ENCODE assay signal across 1 cellular context in the genomic region with DNA sequence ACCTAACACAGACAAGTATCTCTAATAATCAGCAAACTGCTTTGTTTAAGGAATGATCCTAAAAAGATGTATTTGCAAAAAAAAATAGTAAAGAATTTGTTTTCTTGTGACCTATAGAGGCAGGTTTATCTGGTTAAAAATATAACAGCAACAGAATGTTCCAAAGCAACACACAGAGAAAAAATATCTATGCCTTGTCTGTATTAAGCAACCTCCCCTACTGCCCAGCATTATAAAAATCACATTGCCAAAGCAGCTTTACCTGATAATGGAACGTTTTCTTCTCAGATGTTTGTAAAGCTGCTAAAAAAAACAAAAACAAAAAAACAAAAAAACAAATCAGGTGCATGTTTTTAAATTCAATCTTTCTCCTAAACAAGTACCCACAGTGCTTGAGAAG.
TF ChIP-seq lines count a peak whose summit lies in the region.

No MANE protein-coding gene starts in this region.

TF ChIP-seq in H1, 55 proteins besides CTCF, POLR2A, EP300 and RAD21:
- TF ChIP-seq HDAC2 (IDR thresholded peaks at IDR 0.05; ENCODE audit: borderline replicate concordance in 1 of 2, low read depth in 2 of 2, low read length in 2 of 2) = no peak
- TF ChIP-seq RBBP5 (IDR thresholded peaks at IDR 0.05; ENCODE audit: borderline replicate concordance, low read depth, low read length) = no peak
- no peak for TF ChIP-seq CBX5 (IDR thresholded peaks at IDR 0.05; ENCODE audit: low read depth, low read length)
- TF ChIP-seq NANOG (IDR thresholded peaks at IDR 0.05; ENCODE audit: insufficient read depth, low read depth, low read length, poor library complexity, severe bottlenecking) = no peak
- no peak for TF ChIP-seq JUN (IDR thresholded peaks at IDR 0.05; ENCODE audit: low read depth, low read length)
- TF ChIP-seq TBP (IDR thresholded peaks at IDR 0.05; ENCODE audit: low read depth, low read length) = no peak
- no peak for TF ChIP-seq ZNF274 (IDR thresholded peaks at IDR 0.05; ENCODE audit: borderline replicate concordance, extremely low read depth, low read length)
- no peak for TF ChIP-seq BACH1 (IDR thresholded peaks at IDR 0.05; ENCODE audit: low read length)
- TF ChIP-seq EZH2 (IDR thresholded peaks at IDR 0.05; ENCODE audit: low read depth, low read length, severe bottlenecking) = no peak
